29 cellular contexts compared by ENCODE assay signal in genomic region chr1:238196516-238196915, GRCh38.
"Had no signal": no experiment of that assay in that cellular context is flagged by ENCODE, and none has a peak within 500 bp of the region (broad histone marks: within the 10 kb centered on the region; RNA-seq: fewer than 3 reads in every experiment).

No MANE protein-coding gene starts in this region.

- DNase-seq: activated CD4-positive, alpha-beta memory T cell treated with anti-CD3 and anti-CD28 coated beads, Interleukin-2, amount 10 ng/mL, durations not matched to agents 7 days and 5 days; activated CD4-positive, alpha-beta T cell treated with anti-CD3 and anti-CD28 coated beads for 1 hour; activated CD4-positive, alpha-beta T cell treated with anti-CD3 and anti-CD28 coated beads for 4 hours; activated CD4-positive, alpha-beta T cell treated with anti-CD3 and anti-CD28 coated beads, Interleukin-2, amount 10 ng/mL, durations not matched to agents 7 days and 5 days; activated CD4-positive, alpha-beta T cell treated with anti-CD3 and anti-CD28 coated beads, Interleukin-2, amount 50 U/mL, for 4 hours; activated CD8-positive, alpha-beta memory T cell treated with anti-CD3 and anti-CD28 coated beads, Interleukin-2, amount 50 U/mL, for 48 hours; activated gamma-delta T cell; activated naive CD4-positive, alpha-beta T cell treated with anti-CD3 and anti-CD28 coated beads, Interleukin-2, amount 50 U/mL, for 16 hours; activated naive CD4-positive, alpha-beta T cell treated with Interleukin-2 at 50 U/mL for 16 hours; activated T-cell treated with anti-CD3 and anti-CD28 coated beads for 4 hours; activated T-cell treated with anti-CD3 and anti-CD28 coated beads, Interleukin-2, amount 50 U/mL, for 24 hours; activated T-cell treated with anti-CD3 and anti-CD28 coated beads, Interleukin-2, amount 50 U/mL, for 72 hours; amniotic stem cell; anterior cingulate cortex; body of pancreas; caudate nucleus; cortex of kidney; dermis blood vessel endothelial cell; effector CD4-positive, alpha-beta T cell; effector memory CD8-positive, alpha-beta T cell; esophagus squamous epithelium; foreskin melanocyte; head of caudate nucleus; T-helper 1 cell; T-helper 17 cell; T1000 had no signal

- H3K27ac Mint-ChIP-seq: activated CD4-positive, alpha-beta memory T cell treated with anti-CD3 and anti-CD28 coated beads, Interleukin-2, amount 10 ng/mL, durations not matched to agents 7 days and 5 days; activated CD4-positive, alpha-beta T cell treated with anti-CD3 and anti-CD28 coated beads, Interleukin-2, amount 10 ng/mL, durations not matched to agents 7 days and 5 days; activated naive CD8-positive, alpha-beta T cell; activated T-cell treated with anti-CD3 and anti-CD28 coated beads, Interleukin-2, amount 50 U/mL, for 24 hours; activated T-cell treated with anti-CD3 and anti-CD28 coated beads, Interleukin-2, amount 50 U/mL, for 72 hours; effector memory CD8-positive, alpha-beta T cell; T-helper 17 cell; T-helper 2 cell treated with Interferon-gamma antibody and Interleukin-4, amounts not matched to agents 5 μg/mL and 100 μg/mL, for 36 hours had no signal

- H3K4me3 Mint-ChIP-seq: activated CD4-positive, alpha-beta memory T cell treated with anti-CD3 and anti-CD28 coated beads, Interleukin-2, amount 10 ng/mL, durations not matched to agents 7 days and 5 days; activated CD4-positive, alpha-beta T cell treated with anti-CD3 and anti-CD28 coated beads, Interleukin-2, amount 10 ng/mL, durations not matched to agents 7 days and 5 days; activated naive CD8-positive, alpha-beta T cell; activated T-cell treated with anti-CD3 and anti-CD28 coated beads, Interleukin-2, amount 50 U/mL, for 24 hours; activated T-cell treated with anti-CD3 and anti-CD28 coated beads, Interleukin-2, amount 50 U/mL, for 72 hours; effector memory CD8-positive, alpha-beta T cell; T-helper 17 cell; T-helper 2 cell treated with Interferon-gamma antibody and Interleukin-4, amounts not matched to agents 5 μg/mL and 100 μg/mL, for 36 hours had no signal

- ATAC-seq: activated T-cell treated with anti-CD3 and anti-CD28 coated beads, Interleukin-2, amount 50 U/mL, for 72 hours; body of pancreas; effector memory CD8-positive, alpha-beta T cell; gastroesophageal sphincter; T-helper 17 cell had no signal

- H3K27me3 Mint-ChIP-seq: activated CD4-positive, alpha-beta memory T cell treated with anti-CD3 and anti-CD28 coated beads, Interleukin-2, amount 10 ng/mL, durations not matched to agents 7 days and 5 days; activated CD4-positive, alpha-beta T cell treated with anti-CD3 and anti-CD28 coated beads, Interleukin-2, amount 10 ng/mL, durations not matched to agents 7 days and 5 days; activated T-cell treated with anti-CD3 and anti-CD28 coated beads, Interleukin-2, amount 50 U/mL, for 24 hours; effector memory CD8-positive, alpha-beta T cell; T-helper 17 cell had no signal

- H3K36me3 Mint-ChIP-seq: activated naive CD8-positive, alpha-beta T cell had no signal

- H3K4me1 Mint-ChIP-seq: activated CD4-positive, alpha-beta memory T cell treated with anti-CD3 and anti-CD28 coated beads, Interleukin-2, amount 10 ng/mL, durations not matched to agents 7 days and 5 days; activated CD4-positive, alpha-beta T cell treated with anti-CD3 and anti-CD28 coated beads, Interleukin-2, amount 10 ng/mL, durations not matched to agents 7 days and 5 days; T-helper 17 cell had no signal
